27 cellular contexts compared by ENCODE assay signal in genomic region chr9:15444141-15444540, GRCh38. TPM values are rescaled to one million over a fixed set of nuclear protein-coding genes. Genes with fewer than 3 reads are reported as not detected.
DNase-seq lines count a peak whose midpoint lies in the region; ATAC-seq, FAIRE-seq and TF ChIP-seq lines count a peak whose summit lies in the region.
"Had no signal": no experiment of that assay in that cellular context is flagged by ENCODE, and none has a peak within 500 bp of the region (broad histone marks: within the 10 kb centered on the region; RNA-seq: fewer than 3 reads in every experiment).

No MANE protein-coding gene starts in this region.

- FAIRE-seq in pancreas (lab: Jason Lieb, UNC), result no peak
- FAIRE-seq: A549, D721Med, GM12878, GM18507, GM19239, H1 had no signal

- H3K27me3 Mint-ChIP-seq in endodermal cell (ENCODE audit: insufficient read depth), result no peaks in the 10 kb centered on the region
- H3K27me3 Mint-ChIP-seq: CD4-positive, alpha-beta T cell; CD8-positive, alpha-beta memory T cell had no signal

- H3K36me3 Mint-ChIP-seq in endodermal cell (ENCODE audit: low read depth), result peaks cover 91% of the 10 kb centered on the region

- ATAC-seq in pancreas (peak; percentile 51 to 92 (median 74)), GM18861 (IDR thresholded peaks at IDR 0.05; ENCODE audit: unreplicated experiment) (no peak)
- ATAC-seq: A549, GM12878 had no signal

- peaks cover 76% of the 10 kb centered on the region for H3K36me3 ChIP-seq in endodermal cell (ENCODE audit: control insufficient read depth, insufficient read depth, low read length)
- peaks cover 5 to 46% (median 12%) of the 10 kb centered on the region in 3 donors for H3K36me3 ChIP-seq in pancreas

- H3K9ac ChIP-seq in endodermal cell (ENCODE audit: extremely low read depth, low read length, poor library complexity, severe bottlenecking), result no peak overlapping the region
- H3K9ac ChIP-seq: BLaER1 treated with 17β-estradiol and CSF1 and Interleukin-3, amounts not matched to agents 10 nM and 100 nM; GM23248 had no signal

- TF ChIP-seq CTCF in VCaP (conservative IDR thresholded peaks at IDR 0.05) (no peak), endodermal cell (conservative IDR thresholded peaks at IDR 0.05) (no peak), pancreas (IDR thresholded peaks at IDR 0.05) (no peak)

- intact Hi-C loops in pancreas (cut with DNase I), result no loop called here

- H3K4me1 Mint-ChIP-seq in endodermal cell, result no peaks in the 10 kb centered on the region
- H3K4me1 Mint-ChIP-seq: CD14-positive monocyte had no signal

- 88 to 95% methylated on average over 3 of the region's 3 CpGs for WGBS in endodermal cell (ENCODE audit: insufficient coverage in 1 of 2, insufficient read length in 1 of 2), 2 experiments
- 8 to 15% methylated on average over 3 of the region's 3 CpGs for WGBS in pancreas, 2 donors

- H3K9me3 ChIP-seq in endodermal cell (ENCODE audit: control insufficient read depth, low read length) (peaks cover 48% of the 10 kb centered on the region), pancreas (no peaks in the 10 kb centered on the region)
- H3K9me3 ChIP-seq: A549, BE2C had no signal

- no peaks in the 10 kb centered on the region for H3K27me3 ChIP-seq in endodermal cell (ENCODE audit: control insufficient read depth, insufficient read depth, low read length, poor library complexity, severe bottlenecking)
- no peaks in the 10 kb centered on the region for H3K27me3 ChIP-seq in pancreas
- H3K27me3 ChIP-seq: BE2C; BLaER1 treated with 17β-estradiol and CSF1 and Interleukin-3, amounts not matched to agents 10 nM and 100 nM had no signal

- H3K9me3 Mint-ChIP-seq in endodermal cell, result peaks cover 45% of the 10 kb centered on the region
- H3K9me3 Mint-ChIP-seq: CD8-positive, alpha-beta memory T cell had no signal

- H3K4me3 ChIP-seq in endodermal cell (ENCODE audit: low read length) (peak overlapping the region; percentile 65), pancreas (no peak overlapping the region)
- H3K4me3 ChIP-seq: A549; BLaER1 treated with 17β-estradiol and CSF1 and Interleukin-3, amounts not matched to agents 10 nM and 100 nM; GM12878; GM23248 had no signal

- DNase-seq in endodermal cell, result no peak
- DNase-seq in pancreas, result no peak
- DNase-seq in SKM-1 (lab: John Stamatoyannopoulos, UW; ENCODE audit: unreplicated experiment), result no peak
- no peak for DNase-seq in NCI-H345 treated with DMSO at 0.1 percent for 48 hours (lab: John Stamatoyannopoulos, UW; ENCODE audit: unreplicated experiment)
- DNase-seq: 8988T; ACHN; AML-193; BE2C; CD4-positive, alpha-beta T cell; CD8-positive, alpha-beta memory T cell; DMS 273 treated with DMSO at 0.1 percent for 48 hours; DMS79; EL; GDM1; GM23248; H7; HCEC 1CT had no signal

- H3K4me1 ChIP-seq in endodermal cell (ENCODE audit: control insufficient read depth, insufficient read depth, low read length), result peaks cover 2% of the 10 kb centered on the region
- peaks cover 7 to 15% (median 8%) of the 10 kb centered on the region in 3 donors for H3K4me1 ChIP-seq in pancreas
- H3K4me1 ChIP-seq: BE2C; BLaER1 treated with 17β-estradiol and CSF1 and Interleukin-3, amounts not matched to agents 10 nM and 100 nM had no signal

- H3K27ac Mint-ChIP-seq in endodermal cell, result no peak overlapping the region

- no peak overlapping the region for H3K4me3 Mint-ChIP-seq in endodermal cell
- H3K4me3 Mint-ChIP-seq: CD14-positive monocyte; CD4-positive, alpha-beta T cell; CD8-positive, alpha-beta memory T cell had no signal

- H3K27ac ChIP-seq in VCaP (peak overlapping the region; percentile 32), endodermal cell (ENCODE audit: low read depth, low read length) (no peak overlapping the region), pancreas (no peak overlapping the region)
- H3K27ac ChIP-seq: A549; BLaER1 treated with 17β-estradiol and CSF1 and Interleukin-3, amounts not matched to agents 10 nM and 100 nM; GM23248 had no signal

RNA-seq across cellular contexts. Expression of gene SNAPC3, which starts 21.5 kb away (rescaled TPM):
- total RNA-seq in endodermal cell (10 to 100 TPM; 41.3 to 52.5 TPM), pancreas (10 to 100 TPM in 2 of 6 donors, 1 to 10 TPM in 4; 7.0 to 16.0 (median 8.7) TPM)
- polyA plus RNA-seq in endodermal cell (2013, experiment 1 of 2), result 55.4 TPM
- polyA plus RNA-seq in endodermal cell (2013, experiment 2 of 2), result 50.3 TPM
- 10 to 100 TPM in 1 of 2 donors, 1 to 10 TPM in 1; 8.6 to 10.2 TPM for polyA plus RNA-seq in pancreas
